1 cellular context compared by ENCODE assay signal in genomic region chr4:84582302-84582987, GRCh38.
TF ChIP-seq lines count a peak whose summit lies in the region.

No MANE protein-coding gene starts in this region.

TF ChIP-seq in HepG2, 621 proteins besides CTCF, POLR2A, EP300 and RAD21 (continued from another document and continues in another):
- TF ChIP-seq CERS6 (CRISPR knock-in tag; IDR thresholded peaks at IDR 0.05) (no peak), ZNF580 (CRISPR knock-in tag; IDR thresholded peaks at IDR 0.05; ENCODE audit: borderline replicate concordance, low read depth) (peak; percentile 28; the same call in 1 of the 2 replicates), ZNF746 (CRISPR knock-in tag; IDR thresholded peaks at IDR 0.05) (0 out of 2 replicates have a peak, but pooled peaks have one; percentile 49), RARG (CRISPR knock-in tag; IDR thresholded peaks at IDR 0.05; ENCODE audit: low read depth) (no peak), GTF2F1 (IDR thresholded peaks at IDR 0.05; ENCODE audit: low read length) (no peak), MYC (CRISPR knock-in tag; IDR thresholded peaks at IDR 0.05; ENCODE audit: borderline replicate concordance) (0 out of 2 replicates have a peak, but pooled peaks have one; percentile 18), KLF16 (CRISPR knock-in tag; IDR thresholded peaks at IDR 0.05) (peak in 1 of 2 experiments; percentile 66; a peak in 1 of 4 replicates), BHLHE40 (IDR thresholded peaks at IDR 0.05; ENCODE audit: low read length) (peak; percentile 20; the same call in 1 of the 2 replicates), ZBTB44 (CRISPR knock-in tag; IDR thresholded peaks at IDR 0.05) (no peak), RBM39 (IDR thresholded peaks at IDR 0.05; ENCODE audit: low read depth, low read length, poor library complexity, severe bottlenecking) (peak; percentile 4), ZNF331 (CRISPR knock-in tag; IDR thresholded peaks at IDR 0.05) (0 out of 2 replicates have a peak, but pooled peaks have one; percentile 30), FLYWCH1 (CRISPR knock-in tag; IDR thresholded peaks at IDR 0.05) (no peak), NFRKB (IDR thresholded peaks at IDR 0.05) (no peak), ZNF777 (CRISPR knock-in tag; IDR thresholded peaks at IDR 0.05) (no peak; the same call in 1 of the 2 replicates), REXO4 (CRISPR knock-in tag; IDR thresholded peaks at IDR 0.05; ENCODE audit: borderline replicate concordance) (no peak), ELF3 (CRISPR knock-in tag; IDR thresholded peaks at IDR 0.05) (0 out of 2 replicates have a peak, but pooled peaks have one; percentile 15), ZNF879 (CRISPR knock-in tag; IDR thresholded peaks at IDR 0.05) (0 out of 2 replicates have a peak, but pooled peaks have one; percentile 31), PAXIP1 (CRISPR knock-in tag; conservative IDR thresholded peaks at IDR 0.05) (peak; percentile 43; the same call in 1 of the 2 replicates), SALL1 (CRISPR knock-in tag; IDR thresholded peaks at IDR 0.05) (peak; percentile 60), ZNF773 (CRISPR knock-in tag; IDR thresholded peaks at IDR 0.05; ENCODE audit: borderline replicate concordance) (no peak), ZNF274 (CRISPR knock-in tag; IDR thresholded peaks at IDR 0.05) (0 out of 2 replicates have a peak, but pooled peaks have one; percentile 34), KDM4B (CRISPR knock-in tag; IDR thresholded peaks at IDR 0.05) (no peak), ZNF687 (CRISPR knock-in tag; IDR thresholded peaks at IDR 0.05) (peak; percentile 73), ZNF235 (CRISPR knock-in tag; IDR thresholded peaks at IDR 0.05; ENCODE audit: borderline replicate concordance) (no peak), KDM2A (CRISPR knock-in tag; IDR thresholded peaks at IDR 0.05; ENCODE audit: borderline replicate concordance, low read depth) (peak; percentile 73), THAP7 (CRISPR knock-in tag; IDR thresholded peaks at IDR 0.05) (peak; percentile 72), PCBP1 (IDR thresholded peaks at IDR 0.05; ENCODE audit: borderline replicate concordance, low read depth, low read length) (0 out of 2 replicates have a peak, but pooled peaks have one; percentile 33), MXD4 (CRISPR knock-in tag; IDR thresholded peaks at IDR 0.05) (no peak), ZNF619 (CRISPR knock-in tag; IDR thresholded peaks at IDR 0.05) (no peak), TBP (CRISPR knock-in tag; IDR thresholded peaks at IDR 0.05) (no peak), ZNF44 (CRISPR knock-in tag; IDR thresholded peaks at IDR 0.05) (no peak), TIGD3 (CRISPR knock-in tag; IDR thresholded peaks at IDR 0.05; ENCODE audit: borderline replicate concordance) (no peak), TFDP2 (CRISPR knock-in tag; IDR thresholded peaks at IDR 0.05) (no peak), GABPB1 (CRISPR knock-in tag; IDR thresholded peaks at IDR 0.05) (peak; percentile 55; the same call in 1 of the 2 replicates), NFIC (IDR thresholded peaks at IDR 0.05; ENCODE audit: low read length) (no peak), ZZZ3 (CRISPR knock-in tag; IDR thresholded peaks at IDR 0.05; ENCODE audit: borderline replicate concordance) (0 out of 2 replicates have a peak, but pooled peaks have one; percentile 60), FOXP4 (CRISPR knock-in tag; IDR thresholded peaks at IDR 0.05) (no peak), BRCA1 (CRISPR knock-in tag; IDR thresholded peaks at IDR 0.05) (no peak), DNMT1 (CRISPR knock-in tag; IDR thresholded peaks at IDR 0.05) (no peak), CBFB (CRISPR knock-in tag; IDR thresholded peaks at IDR 0.05) (peak; percentile 38; the same call in 1 of the 2 replicates), FOXM1 (CRISPR knock-in tag; IDR thresholded peaks at IDR 0.05) (no peak), ATF2 (CRISPR knock-in tag; IDR thresholded peaks at IDR 0.05) (no peak)
